24 cellular contexts compared by ENCODE assay signal in genomic region chr2:240157147-240157470, GRCh38. TPM values are rescaled to one million over a fixed set of nuclear protein-coding genes. Genes with fewer than 3 reads are reported as not detected.
"Had no signal": no experiment of that assay in that cellular context is flagged by ENCODE, and none has a peak within 500 bp of the region (broad histone marks: within the 10 kb centered on the region; RNA-seq: fewer than 3 reads in every experiment).

No MANE protein-coding gene starts in this region.

- H3K4me1 ChIP-seq: foreskin keratinocyte, left lung, parathyroid adenoma, right lobe of liver, tibial artery had no signal

- H3K4me1 Mint-ChIP-seq: activated naive CD8-positive, alpha-beta T cell treated with anti-CD3 and anti-CD28 coated beads for 36 hours; immature natural killer cell had no signal

- H3K36me3 Mint-ChIP-seq: activated naive CD8-positive, alpha-beta T cell treated with anti-CD3 and anti-CD28 coated beads for 36 hours; immature natural killer cell; mesothelial cell of epicardium had no signal

- DNase-seq: activated CD4-positive, alpha-beta T cell treated with anti-CD3 and anti-CD28 coated beads for 1 hour; activated CD4-positive, alpha-beta T cell treated with anti-CD3 and anti-CD28 coated beads, Interleukin-2, amount 50 U/mL, for 1 hour; activated naive CD8-positive, alpha-beta T cell treated with anti-CD3 and anti-CD28 coated beads for 36 hours; activated T-cell treated with anti-CD3 and anti-CD28 coated beads, Interleukin-2, amount 50 U/mL, for 1 hour; dermis blood vessel endothelial cell; effector CD8-positive, alpha-beta T cell; foreskin keratinocyte; immature natural killer cell; kidney glomerular epithelial cell; mammary epithelial cell; naive thymus-derived CD8-positive, alpha-beta T cell; stimulated activated CD4-positive, alpha-beta T cell treated with anti-CD3 and anti-CD28 coated beads, Interleukin-4, amount 100 ng/mL, for 1 hour; stimulated activated naive CD8-positive, alpha-beta T cell treated with anti-CD3 and anti-CD28 coated beads, Interleukin-15, Interleukin-2, amounts not matched to agents 100 U/mL and 50 U/mL, for 24 hours; T-helper 1 cell; tibial artery had no signal

- H3K27ac ChIP-seq: cardiac muscle cell, foreskin keratinocyte, hepatocyte, left lung, parathyroid adenoma, right lobe of liver, tibial artery had no signal

- H3K9ac ChIP-seq: parathyroid adenoma had no signal

- H3K9me3 ChIP-seq: left lung, right lobe of liver had no signal

- H3K79me2 ChIP-seq: hepatocyte, parathyroid adenoma had no signal

- H3K4me3 Mint-ChIP-seq: activated naive CD8-positive, alpha-beta T cell treated with anti-CD3 and anti-CD28 coated beads for 36 hours; immature natural killer cell; mesothelial cell of epicardium; naive thymus-derived CD8-positive, alpha-beta T cell had no signal

- ATAC-seq: foreskin keratinocyte; left lung; naive thymus-derived CD8-positive, alpha-beta T cell; right lobe of liver; stimulated activated naive CD8-positive, alpha-beta T cell treated with anti-CD3 and anti-CD28 coated beads, Interleukin-15, Interleukin-2, amounts not matched to agents 100 U/mL and 50 U/mL, for 24 hours had no signal

- H3K27ac Mint-ChIP-seq: activated naive CD8-positive, alpha-beta T cell treated with anti-CD3 and anti-CD28 coated beads for 36 hours; immature natural killer cell; mesothelial cell of epicardium had no signal

- H3K4me2 ChIP-seq: hepatocyte had no signal

- H2AFZ ChIP-seq: hepatocyte, parathyroid adenoma had no signal

- H3K4me3 ChIP-seq: cardiac muscle cell, hepatocyte, left lung, right lobe of liver, tibial artery had no signal

- H3K27me3 ChIP-seq: cardiac muscle cell, right lobe of liver had no signal

- H3K36me3 ChIP-seq: cardiac muscle cell, left lung, right lobe of liver, tibial artery had no signal

RNA-seq across cellular contexts. Expression of gene OTOS, which starts 16.7 kb away (rescaled TPM):
- total RNA-seq: activated naive CD8-positive, alpha-beta T cell treated with anti-CD3 and anti-CD28 coated beads for 36 hours; cardiac muscle cell; dermis blood vessel endothelial cell; foreskin keratinocyte; left lung; mammary epithelial cell; mesothelial cell of epicardium; naive thymus-derived CD8-positive, alpha-beta T cell; right lobe of liver; subcutaneous adipose tissue; urinary bladder had no signal
- polyA plus RNA-seq: cardiac muscle cell; esophagus; foreskin keratinocyte; hepatocyte; immature natural killer cell; mammary epithelial cell; naive thymus-derived CD8-positive, alpha-beta T cell; urinary bladder had no signal
